In genomic region chr16:81737885-81738536, GRCh38 we compare ENCODE assay signal across 8 cellular contexts. TPM values are rescaled to one million over a fixed set of nuclear protein-coding genes. Genes with fewer than 3 reads are reported as not detected.
DNase-seq lines count a peak whose midpoint lies in the region; ATAC-seq and TF ChIP-seq lines count a peak whose summit lies in the region.

No MANE protein-coding gene starts in this region.

- peak; percentile 87 for TF ChIP-seq CTCF in mesothelial cell of epicardium (IDR thresholded peaks at IDR 0.05; ENCODE audit: unreplicated experiment)

- peak in 13 of 14 donors; percentile 12 to 71 (median 48) for DNase-seq in C1 segment of cervical spinal cord (lab: John Stamatoyannopoulos, UW)
- peak; percentile 51 for DNase-seq in NCI-H774 (lab: John Stamatoyannopoulos, UW)
- peak; percentile 89 for DNase-seq in activated CD4-positive, alpha-beta memory T cell treated with anti-CD3 and anti-CD28 coated beads, Interleukin-2, amount 10 ng/mL, durations not matched to agents 7 days and 5 days
- peak; percentile 80 for DNase-seq in effector CD4-positive, alpha-beta T cell
- peak; percentile 57 to 84 for DNase-seq in mesothelial cell of epicardium (ENCODE audit: low spot score in 2 of 2, unreplicated experiment in 2 of 2)
- DNase-seq in stimulated activated CD8-positive, alpha-beta memory T cell treated with anti-CD3 and anti-CD28 coated beads, Interleukin-15, amount 100 ng/mL, for 1 hour (ENCODE audit: low read depth): peak; percentile 77

- H3K36me3 Mint-ChIP-seq in activated CD4-positive, alpha-beta memory T cell treated with anti-CD3 and anti-CD28 coated beads, Interleukin-2, amount 10 ng/mL, durations not matched to agents 7 days and 5 days (ENCODE audit: low read depth): no peaks in the 10 kb centered on the region
- no peaks in the 10 kb centered on the region for H3K36me3 Mint-ChIP-seq in mesothelial cell of epicardium

- H3K4me3 Mint-ChIP-seq in activated CD4-positive, alpha-beta memory T cell treated with anti-CD3 and anti-CD28 coated beads, Interleukin-2, amount 10 ng/mL, durations not matched to agents 7 days and 5 days: peak overlapping the region; percentile 58
- peak overlapping the region; percentile 58 for H3K4me3 Mint-ChIP-seq in mesothelial cell of epicardium

- POLR2A ChIA-PET in activated CD4-positive, alpha-beta memory T cell treated with anti-CD3 and anti-CD28 coated beads, Interleukin-2, amount 10 ng/mL, durations not matched to agents 7 days and 5 days (lab: Charles Lee): no interaction called here

- CTCF ChIA-PET in activated CD4-positive, alpha-beta memory T cell treated with anti-CD3 and anti-CD28 coated beads, Interleukin-2, amount 10 ng/mL, durations not matched to agents 7 days and 5 days (lab: Charles Lee): interaction anchor here (0.7 to 3.3 kb wide), 13 partner anchors 8 to 704 kb away, joined by 3 to 13 read pairs (median 3); partner anchors contain the start of gene ATMIN

- no peaks in the 10 kb centered on the region for H3K27me3 Mint-ChIP-seq in activated CD4-positive, alpha-beta memory T cell treated with anti-CD3 and anti-CD28 coated beads, Interleukin-2, amount 10 ng/mL, durations not matched to agents 7 days and 5 days
- H3K27me3 Mint-ChIP-seq in mesothelial cell of epicardium (ENCODE audit: low read depth): peaks cover 4% of the 10 kb centered on the region

- no peak overlapping the region for H3K27ac Mint-ChIP-seq in activated CD4-positive, alpha-beta memory T cell treated with anti-CD3 and anti-CD28 coated beads, Interleukin-2, amount 10 ng/mL, durations not matched to agents 7 days and 5 days
- no peak overlapping the region for H3K27ac Mint-ChIP-seq in mesothelial cell of epicardium

- peaks cover 24% of the 10 kb centered on the region for H3K4me1 Mint-ChIP-seq in activated CD4-positive, alpha-beta memory T cell treated with anti-CD3 and anti-CD28 coated beads, Interleukin-2, amount 10 ng/mL, durations not matched to agents 7 days and 5 days
- H3K4me1 Mint-ChIP-seq in mesothelial cell of epicardium: peaks cover 7% of the 10 kb centered on the region

- no peaks in the 10 kb centered on the region for H3K9me3 Mint-ChIP-seq in activated CD4-positive, alpha-beta memory T cell treated with anti-CD3 and anti-CD28 coated beads, Interleukin-2, amount 10 ng/mL, durations not matched to agents 7 days and 5 days
- H3K9me3 Mint-ChIP-seq in mesothelial cell of epicardium: no peaks in the 10 kb centered on the region

- peak; percentile 67 for ATAC-seq in GM19372 (IDR thresholded peaks at IDR 0.05; ENCODE audit: low read depth, unreplicated experiment)
- peak; percentile 58 for ATAC-seq in HG03521 (IDR thresholded peaks at IDR 0.05; ENCODE audit: unreplicated experiment)

RNA-seq across cellular contexts. Expression of gene PLCG2, which starts 41.1 kb away (rescaled TPM):
- total RNA-seq in activated CD4-positive, alpha-beta memory T cell treated with anti-CD3 and anti-CD28 coated beads, Interleukin-2, amount 10 ng/mL, durations not matched to agents 7 days and 5 days: 10 to 100 TPM; 11.0 to 13.3 TPM
- total RNA-seq in mesothelial cell of epicardium: 3.1 to 5.7 TPM (median 4.2 TPM) in 3 replicates

Comparison
In these comparisons a context has a peak if more than half of its experiments do, and no peak if none do; other contexts are left out.
1. Peak in every context shown above with its lines: DNase-seq and ATAC-seq.